ENCODE assay signal across 22 cellular contexts in genomic region chr2:59167514-59167913, GRCh38.
DNase-seq lines count a peak whose midpoint lies in the region; ATAC-seq and TF ChIP-seq lines count a peak whose summit lies in the region.
"Had no signal": no experiment of that assay in that cellular context is flagged by ENCODE, and none has a peak within 500 bp of the region (broad histone marks: within the 10 kb centered on the region; RNA-seq: fewer than 3 reads in every experiment).

No MANE protein-coding gene starts in this region.

- no peaks in the 10 kb centered on the region for H3K36me3 ChIP-seq in left ventricle myocardium inferior
- H3K36me3 ChIP-seq: BLaER1 treated with 17β-estradiol and CSF1 and Interleukin-3, amounts not matched to agents 10 nM and 100 nM; prostate gland; stomach; tibial artery had no signal

- DNase-seq in DMS79 (lab: John Stamatoyannopoulos, UW) (peak; percentile 76), NCI-H146 treated with DMSO at 0.1 percent for 48 hours (lab: John Stamatoyannopoulos, UW; ENCODE audit: unreplicated experiment) (peak; percentile 96), NCI-H526 treated with DMSO at 0.1 percent for 48 hours (lab: John Stamatoyannopoulos, UW) (peak; percentile 96), left lobe of liver (ENCODE audit: low spot score) (no peak), left ventricle myocardium inferior (no peak), Right ventricle myocardium inferior (ENCODE audit: missing footprints) (no peak)
- DNase-seq: activated B cell treated with CpG ODN at 0.5 μM for 24 hours; activated CD8-positive, alpha-beta T cell treated with anti-CD3 and anti-CD28 coated beads for 36 hours; activated effector memory CD4-positive, alpha-beta T cell treated with anti-CD3 and anti-CD28 coated beads, Interleukin-2, amount 50 U/mL, for 16 hours; dorsolateral prefrontal cortex; mesenchymal stem cell; NCI-H1694; NCI-H524 treated with DMSO at 0.1 percent for 48 hours; OCI-M1; stimulated activated CD8-positive, alpha-beta memory T cell treated with anti-CD3 and anti-CD28 coated beads, Interleukin-4, amount 100 ng/mL, for 48 hours; stomach; T1000; tibial artery had no signal

- ATAC-seq in left lobe of liver (peak; percentile 26), GM21447 (IDR thresholded peaks at IDR 0.05; ENCODE audit: unreplicated experiment) (no peak), GM18511 (IDR thresholded peaks at IDR 0.05; ENCODE audit: unreplicated experiment) (no peak), Right ventricle myocardium inferior (no peak)
- ATAC-seq: activated CD8-positive, alpha-beta T cell treated with anti-CD3 and anti-CD28 coated beads for 36 hours had no signal

- H3K4me3 ChIP-seq in left ventricle myocardium inferior, result no peak overlapping the region
- H3K4me3 ChIP-seq: BLaER1 treated with 17β-estradiol and CSF1 and Interleukin-3, amounts not matched to agents 10 nM and 100 nM; dorsolateral prefrontal cortex; prostate gland; stomach; tibial artery had no signal

- no peak for TF ChIP-seq CTCF in left ventricle myocardium inferior (IDR thresholded peaks at IDR 0.05; ENCODE audit: borderline replicate concordance)

- no peaks in the 10 kb centered on the region for H3K4me1 ChIP-seq in left ventricle myocardium inferior
- H3K4me1 ChIP-seq: BLaER1 treated with 17β-estradiol and CSF1 and Interleukin-3, amounts not matched to agents 10 nM and 100 nM; prostate gland; tibial artery had no signal

- intact Hi-C loops in left ventricle myocardium inferior (cut with micrococcal nuclease) (no loop called here), Right ventricle myocardium inferior (cut with DNase I) (no loop called here)

- H3K9me3 ChIP-seq in left ventricle myocardium inferior (replicated peaks), result no peaks in the 10 kb centered on the region
- H3K9me3 ChIP-seq: BLaER1 treated with 17β-estradiol and CSF1 and Interleukin-3, amounts not matched to agents 10 nM and 100 nM; prostate gland; stomach; tibial artery had no signal

- no peak overlapping the region for H3K27ac ChIP-seq in left ventricle myocardium inferior (replicated peaks)
- H3K27ac ChIP-seq: BLaER1 treated with 17β-estradiol and CSF1 and Interleukin-3, amounts not matched to agents 10 nM and 100 nM; dorsolateral prefrontal cortex; prostate gland; stomach; tibial artery had no signal

- peaks cover 21% of the 10 kb centered on the region for H3K27me3 ChIP-seq in left ventricle myocardium inferior (ENCODE audit: low read depth)
- H3K27me3 ChIP-seq: BLaER1 treated with 17β-estradiol and CSF1 and Interleukin-3, amounts not matched to agents 10 nM and 100 nM; dorsolateral prefrontal cortex; stomach; tibial artery had no signal

Comparison
In these comparisons a context has a peak if more than half of its experiments do, and no peak if none do; other contexts are left out.
1. DNase-seq: peak in DMS79 (single experiment), NCI-H146 treated with DMSO at 0.1 percent for 48 hours (single experiment) and NCI-H526 treated with DMSO at 0.1 percent for 48 hours (single experiment); none in left lobe of liver (single experiment), left ventricle myocardium inferior (single experiment) and Right ventricle myocardium inferior (single experiment).